Comparison of ENCODE assay signal across 8 cellular contexts in genomic region chr1:44036409-44037111, GRCh38. TPM values are rescaled to one million over a fixed set of nuclear protein-coding genes. Genes with fewer than 3 reads are reported as not detected.
DNase-seq lines count a peak whose midpoint lies in the region; ATAC-seq, FAIRE-seq and TF ChIP-seq lines count a peak whose summit lies in the region.

No MANE protein-coding gene starts in this region.

- WGBS in A549 (ENCODE audit: missing lambda C conversion rate) = 14% methylated on average over 6 of the region's 6 CpGs

- POLR2A ChIA-PET in A549 (lab: Yijun Ruan, JAX) = no interaction called here

- DNase-seq in A549 (ENCODE audit: low read depth in 1 of 2, low spot score in 1 of 2) = peak; percentile 48 to 67
- peak; percentile 37 for DNase-seq in GM18507 (ENCODE audit: extremely low spot score, insufficient read length, low read depth)
- DNase-seq in NCI-H2196 treated with DMSO at 0.1 percent for 48 hours (lab: John Stamatoyannopoulos, UW; ENCODE audit: unreplicated experiment) = peak; percentile 56
- DNase-seq in activated CD4-positive, CD25-positive, alpha-beta regulatory T cell treated with anti-CD3 and anti-CD28 coated beads, Interleukin-2, amount 50 U/mL, for 16 hours (ENCODE audit: low read depth, low spot score) = peak; percentile 32
- DNase-seq in cerebellar cortex (ENCODE audit: low spot score) = peak; percentile 88
- DNase-seq in left colon = peak; percentile 58 to 75
- DNase-seq in stimulated activated CD4-positive, alpha-beta T cell treated with anti-CD3 and anti-CD28 coated beads, Interleukin-4, amount 100 ng/mL, for 1 hour = peak; percentile 67

- TF ChIP-seq POLR2A in A549 (IDR thresholded peaks at IDR 0.05; ENCODE audit: low read length) = no peak

- peak; percentile 77 to 79 for TF ChIP-seq RAD21 in A549 (conservative IDR thresholded peaks at IDR 0.05 in 1 of 2, IDR thresholded peaks at IDR 0.05 in 1 of 2)

- TF ChIP-seq CTCF in A549 (IDR thresholded peaks at IDR 0.05) = peak; percentile 72

- intact Hi-C loops in left colon (cut with DNase I, micrococcal nuclease) = loop anchor here in 1 of 2 donors (5.0 kb wide), 1 partner anchor 34 kb away; no protein-coding TSS in a partner anchor

- H3K9me3 ChIP-seq in A549 = no peaks in the 10 kb centered on the region

- no peak for TF ChIP-seq EP300 in A549 (IDR thresholded peaks at IDR 0.05)

- H3K27ac ChIP-seq in A549 = peak overlapping the region; percentile 63 to 77

- H3K4me3 ChIP-seq in A549 = no peak overlapping the region

- H3K4me1 ChIP-seq in A549 = peaks cover 30% of the 10 kb centered on the region

- ATAC-seq in A549 = peak; percentile 85 to 89
- peak; percentile 67 for ATAC-seq in left colon
- no peak for ATAC-seq in HG02759 (IDR thresholded peaks at IDR 0.05; ENCODE audit: unreplicated experiment)

- H3K4me2 ChIP-seq in A549 = peak overlapping the region; percentile 20; the same call in 1 of the 3 replicates

- FAIRE-seq in A549 (lab: Jason Lieb, UNC) (no peak), GM18507 (lab: Jason Lieb, UNC) (peak; percentile 82)

- CTCF ChIA-PET in A549 (lab: Yijun Ruan, JAX) = interaction anchor here (0.5 to 25.3 kb wide), 23 partner anchors 10 to 616 kb away, joined by 3 to 412 read pairs (median 5); partner anchors contain the start of gene DPH2

TF ChIP-seq in A549, 52 proteins besides CTCF, POLR2A, EP300 and RAD21:
- TF ChIP-seq MAFK (IDR thresholded peaks at IDR 0.05; ENCODE audit: partially characterized antibody) (peak; percentile 42), SMC3 (IDR thresholded peaks at IDR 0.05) (peak; percentile 87), CBX2 (IDR thresholded peaks at IDR 0.05; ENCODE audit: borderline replicate concordance, low read depth) (no peak)

RNA-seq across cellular contexts. Expression of gene SLC6A9, which starts 5.3 kb away (rescaled TPM):
- polyA plus RNA-seq in A549 (2011; rRNA removed) (9.0 and 10.5 TPM in 2 replicates), A549 (2017; fragmentation: RNase III; extraction: RNeasy Plus Mini Kit Qiagen cat#74134 plus additional on column Dnase treatment) (11.1 to 17.7 TPM (median 17.3 TPM) in 3 replicates)
- polyA plus RNA-seq in A549 (2012; cell fraction: cytosol; rRNA removed) = 6.4 and 8.3 TPM in 2 replicates
- 15.9 and 22.1 TPM in 2 replicates for polyA plus RNA-seq in A549 (2012; cell fraction: nucleus; rRNA removed)
- 22.0 and 24.1 TPM in 2 replicates for polyA minus RNA-seq in A549 (2011; rRNA and poly(A)+ RNA removed)
- 10 to 100 TPM; 35.3 to 42.3 TPM for total RNA-seq in left colon

RNA-seq across cellular contexts. Expression of gene CCDC24, which starts 45.2 kb away (rescaled TPM):
- polyA plus RNA-seq in A549 (2011; rRNA removed) (2.0 and 2.9 TPM in 2 replicates), A549 (2017; fragmentation: RNase III; extraction: RNeasy Plus Mini Kit Qiagen cat#74134 plus additional on column Dnase treatment) (9.3 to 12.5 TPM (median 10.2 TPM) in 3 replicates)
- 3.5 and 5.4 TPM in 2 replicates for polyA plus RNA-seq in A549 (2012; cell fraction: cytosol; rRNA removed)
- 12.0 and 17.8 TPM in 2 replicates for polyA plus RNA-seq in A549 (2012; cell fraction: nucleus; rRNA removed)
- polyA minus RNA-seq in A549 (2011; rRNA and poly(A)+ RNA removed) = 2.0 and 2.4 TPM in 2 replicates
- 10 to 100 TPM; 22.4 to 22.6 TPM for total RNA-seq in left colon

RNA-seq across cellular contexts. Expression of gene B4GALT2, which starts 57.5 kb away (rescaled TPM):
- polyA plus RNA-seq in A549 (2011; rRNA removed) (19.0 and 21.2 TPM in 2 replicates), A549 (2017; fragmentation: RNase III; extraction: RNeasy Plus Mini Kit Qiagen cat#74134 plus additional on column Dnase treatment) (35.8 to 36.4 TPM (median 36.0 TPM) in 3 replicates)
- 35.2 and 58.6 TPM in 2 replicates for polyA plus RNA-seq in A549 (2012; cell fraction: cytosol; rRNA removed)
- 49.6 and 74.1 TPM in 2 replicates for polyA plus RNA-seq in A549 (2012; cell fraction: nucleus; rRNA removed)
- 30.4 and 32.3 TPM in 2 replicates for polyA minus RNA-seq in A549 (2011; rRNA and poly(A)+ RNA removed)
- 10 to 100 TPM; 22.7 to 28.6 TPM for total RNA-seq in left colon

Comparison
In these comparisons a context has a peak if more than half of its experiments do, and no peak if none do; other contexts are left out.
1. DNase-seq: peak in every context shown above with its lines; median percentile 88 in cerebellar cortex; 67 in stimulated activated CD4-positive, alpha-beta T cell treated with anti-CD3 and anti-CD28 coated beads, Interleukin-4, amount 100 ng/mL, for 1 hour; 66 in left colon; 58 in A549; 56 in NCI-H2196 treated with DMSO at 0.1 percent for 48 hours; 37 in GM18507; 32 in activated CD4-positive, CD25-positive, alpha-beta regulatory T cell treated with anti-CD3 and anti-CD28 coated beads, Interleukin-2, amount 50 U/mL, for 16 hours.